Comparison of ENCODE assay signal across 1 cellular context in the genomic region with DNA sequence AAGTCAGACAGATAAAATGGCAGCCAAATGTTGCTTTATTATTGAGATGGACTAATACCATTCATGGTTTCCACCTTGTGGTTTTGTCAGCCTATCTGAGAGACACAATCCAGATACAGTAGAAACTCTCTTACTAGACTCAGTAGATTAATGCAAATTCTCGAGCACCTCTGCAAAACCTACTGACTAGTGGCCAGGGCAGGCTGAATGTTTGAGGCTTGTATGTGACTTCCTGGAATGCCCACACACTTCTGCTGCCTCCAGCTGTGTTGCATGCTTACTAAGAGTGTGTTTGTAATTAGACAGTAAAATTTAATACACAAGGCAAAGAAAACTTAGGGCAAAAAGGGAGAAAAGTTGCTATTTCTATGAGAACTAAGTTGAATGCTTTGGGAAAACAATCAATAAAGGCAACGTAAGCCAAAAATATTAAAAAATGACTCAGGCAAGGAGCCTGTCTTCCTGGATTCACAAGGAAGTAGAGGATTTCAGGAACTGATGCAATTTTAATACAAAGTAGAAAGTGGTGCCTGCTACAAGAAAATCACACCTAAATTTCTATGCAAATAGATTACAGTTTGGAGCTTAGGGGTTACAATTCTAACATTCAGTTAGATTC.
TF ChIP-seq lines count a peak whose summit lies in the region.

No MANE protein-coding gene starts in this region.

TF ChIP-seq in SK-N-SH, 30 proteins besides CTCF, POLR2A, EP300 and RAD21 (continued from another document):
- TF ChIP-seq MAX (IDR thresholded peaks at IDR 0.05; ENCODE audit: low read depth) (no peak), TCF12 (IDR thresholded peaks at IDR 0.05) (no peak), EZH2phosphoT487 (IDR thresholded peaks at IDR 0.05; ENCODE audit: borderline replicate concordance, low read depth) (no peak), RCOR1 (IDR thresholded peaks at IDR 0.05; ENCODE audit: low read length) (no peak), ZBTB33 (IDR thresholded peaks at IDR 0.05; ENCODE audit: borderline replicate concordance, low read depth) (no peak), GATA2 (CRISPR knock-in tag; IDR thresholded peaks at IDR 0.05) (no peak), PBX3 (IDR thresholded peaks at IDR 0.05) (no peak)
- TF ChIP-seq, protein P1, sequence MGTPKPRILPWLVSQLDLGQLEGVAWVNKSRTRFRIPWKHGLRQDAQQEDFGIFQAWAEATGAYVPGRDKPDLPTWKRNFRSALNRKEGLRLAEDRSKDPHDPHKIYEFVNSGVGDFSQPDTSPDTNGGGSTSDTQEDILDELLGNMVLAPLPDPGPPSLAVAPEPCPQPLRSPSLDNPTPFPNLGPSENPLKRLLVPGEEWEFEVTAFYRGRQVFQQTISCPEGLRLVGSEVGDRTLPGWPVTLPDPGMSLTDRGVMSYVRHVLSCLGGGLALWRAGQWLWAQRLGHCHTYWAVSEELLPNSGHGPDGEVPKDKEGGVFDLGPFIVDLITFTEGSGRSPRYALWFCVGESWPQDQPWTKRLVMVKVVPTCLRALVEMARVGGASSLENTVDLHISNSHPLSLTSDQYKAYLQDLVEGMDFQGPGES (IDR thresholded peaks at IDR 0.05; ENCODE audit: low read depth, low read length), result no peak
